In the genomic region with DNA sequence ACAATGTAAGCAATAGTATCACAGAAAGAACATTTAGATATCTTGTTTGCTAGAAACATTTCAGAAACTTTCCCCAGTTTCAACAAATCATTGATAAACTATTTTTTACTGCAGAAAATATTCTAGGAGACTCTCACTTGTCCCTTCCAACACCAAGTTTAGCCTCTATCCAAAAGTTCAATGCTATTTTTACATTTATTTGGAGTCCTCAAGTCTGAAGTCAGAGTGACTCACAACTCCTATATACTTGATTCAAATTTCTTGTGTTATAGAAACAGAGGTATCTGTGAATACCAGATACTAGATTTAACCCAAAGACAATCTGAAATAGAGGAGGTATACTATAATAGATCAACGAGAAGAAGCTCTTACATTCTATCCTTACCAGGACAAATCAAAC, we compare ENCODE assay signal across 1 cellular context.
TF ChIP-seq lines count a peak whose summit lies in the region.

No MANE protein-coding gene starts in this region.

TF ChIP-seq in IMR-90, 13 proteins besides CTCF, POLR2A, EP300 and RAD21:
- TF ChIP-seq MAFK (IDR thresholded peaks at IDR 0.05; ENCODE audit: low read depth, low read length) (no peak), SMC3 (IDR thresholded peaks at IDR 0.05; ENCODE audit: low read depth, low read length) (no peak), NFE2L2 (IDR thresholded peaks at IDR 0.05; ENCODE audit: low read depth, low read length) (no peak), MAZ (IDR thresholded peaks at IDR 0.05; ENCODE audit: borderline replicate concordance, low read depth, low read length) (no peak), FOS (IDR thresholded peaks at IDR 0.05; ENCODE audit: low read depth, low read length) (no peak), MXI1 (IDR thresholded peaks at IDR 0.05; ENCODE audit: borderline replicate concordance, low read depth, low read length) (no peak), RCOR1 (IDR thresholded peaks at IDR 0.05; ENCODE audit: insufficient replicate concordance, low read length) (no peak), CEBPB (IDR thresholded peaks at IDR 0.05; ENCODE audit: low read depth, low read length) (no peak), RFX5 (IDR thresholded peaks at IDR 0.05; ENCODE audit: low read depth, low read length) (no peak), BHLHE40 (IDR thresholded peaks at IDR 0.05; ENCODE audit: low read depth, low read length) (no peak), CHD1 (IDR thresholded peaks at IDR 0.05; ENCODE audit: low read depth, low read length) (no peak)
- TF ChIP-seq, protein P1, sequence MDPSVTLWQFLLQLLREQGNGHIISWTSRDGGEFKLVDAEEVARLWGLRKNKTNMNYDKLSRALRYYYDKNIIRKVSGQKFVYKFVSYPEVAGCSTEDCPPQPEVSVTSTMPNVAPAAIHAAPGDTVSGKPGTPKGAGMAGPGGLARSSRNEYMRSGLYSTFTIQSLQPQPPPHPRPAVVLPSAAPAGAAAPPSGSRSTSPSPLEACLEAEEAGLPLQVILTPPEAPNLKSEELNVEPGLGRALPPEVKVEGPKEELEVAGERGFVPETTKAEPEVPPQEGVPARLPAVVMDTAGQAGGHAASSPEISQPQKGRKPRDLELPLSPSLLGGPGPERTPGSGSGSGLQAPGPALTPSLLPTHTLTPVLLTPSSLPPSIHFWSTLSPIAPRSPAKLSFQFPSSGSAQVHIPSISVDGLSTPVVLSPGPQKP (IDR thresholded peaks at IDR 0.05; ENCODE audit: borderline replicate concordance, low read depth, low read length), result no peak
- TF ChIP-seq, protein P2, sequence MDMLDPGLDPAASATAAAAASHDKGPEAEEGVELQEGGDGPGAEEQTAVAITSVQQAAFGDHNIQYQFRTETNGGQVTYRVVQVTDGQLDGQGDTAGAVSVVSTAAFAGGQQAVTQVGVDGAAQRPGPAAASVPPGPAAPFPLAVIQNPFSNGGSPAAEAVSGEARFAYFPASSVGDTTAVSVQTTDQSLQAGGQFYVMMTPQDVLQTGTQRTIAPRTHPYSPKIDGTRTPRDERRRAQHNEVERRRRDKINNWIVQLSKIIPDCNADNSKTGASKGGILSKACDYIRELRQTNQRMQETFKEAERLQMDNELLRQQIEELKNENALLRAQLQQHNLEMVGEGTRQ (IDR thresholded peaks at IDR 0.05; ENCODE audit: low read depth, low read length), result no peak
